In the genomic region with DNA sequence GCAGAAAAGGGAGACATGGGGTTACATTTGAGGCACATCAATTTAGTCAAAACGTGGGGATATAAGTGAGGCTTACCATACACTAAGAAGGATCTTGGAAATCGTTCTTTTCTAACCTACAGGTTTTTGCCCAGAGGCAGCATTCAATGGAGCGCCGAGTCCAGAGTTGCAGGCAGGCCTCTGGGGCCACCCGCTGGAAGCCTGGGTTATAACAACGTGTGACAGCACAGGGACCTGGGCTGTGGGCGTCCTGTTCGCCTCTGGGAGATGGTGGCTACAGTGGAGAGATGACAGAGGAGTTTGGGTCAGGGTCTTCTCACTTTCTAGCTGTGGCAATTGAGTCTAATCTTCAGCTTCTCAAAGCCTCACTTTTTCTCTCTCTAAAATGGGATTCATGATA, we compare ENCODE assay signal across 9 cellular contexts. TPM values are rescaled to one million over a fixed set of nuclear protein-coding genes. Genes with fewer than 3 reads are reported as not detected.
DNase-seq lines count a peak whose midpoint lies in the region; ATAC-seq and TF ChIP-seq lines count a peak whose summit lies in the region.
"Had no signal": no experiment of that assay in that cellular context is flagged by ENCODE, and none has a peak within 500 bp of the region (broad histone marks: within the 10 kb centered on the region; RNA-seq: fewer than 3 reads in every experiment).

No MANE protein-coding gene starts in this region.

- POLR2A ChIA-PET in IMR-90 (lab: Charles Lee; ENCODE audit: unreplicated experiment): no interaction called here
- POLR2A ChIA-PET in CD8-positive, alpha-beta T cell (lab: Charles Lee): no interaction called here

- H3K79me1 ChIP-seq in IMR-90 (ENCODE audit: low read depth in 1 of 2, low read length in 2 of 2): no peaks in the 10 kb centered on the region

- BruUV-seq in IMR-90 (replicated peaks; lab: Mats Ljungman, UMichigan): no TSS peak

- no peak overlapping the region for H3K56ac ChIP-seq in IMR-90 (ENCODE audit: extremely low read depth, insufficient read depth, low read length)

- no peak overlapping the region for H3K23ac ChIP-seq in IMR-90 (ENCODE audit: low read depth, low read length)

- no CpG with 5 or more reads among the region's 8 CpGs for WGBS in IMR-90 (ENCODE audit: extremely low coverage in 2 of 2, insufficient read length in 1 of 2), 2 experiments

- H3K4me1 ChIP-seq in IMR-90 (ENCODE audit: control insufficient read depth, insufficient read depth, low read length) (peaks cover 2% of the 10 kb centered on the region; the same call in 1 of the 2 replicates), osteoblast (ENCODE audit: insufficient read depth, low read length) (no peaks in the 10 kb centered on the region)
- peaks cover 4% of the 10 kb centered on the region for H3K4me1 ChIP-seq in CD8-positive, alpha-beta T cell (ENCODE audit: insufficient read depth, low read length)

- H2AK5ac ChIP-seq in IMR-90 (ENCODE audit: low read depth, low read length): no peak overlapping the region

- no peak overlapping the region for H3K9ac ChIP-seq in IMR-90 (ENCODE audit: low read depth, low read length)

- no peak overlapping the region for H2BK20ac ChIP-seq in IMR-90 (ENCODE audit: low read depth, low read length)

- H3K36me3 ChIP-seq in IMR-90 (ENCODE audit: control insufficient read depth, insufficient read depth, low read length) (no peaks in the 10 kb centered on the region), osteoblast (ENCODE audit: insufficient read depth, low read length) (no peaks in the 10 kb centered on the region)
- no peaks in the 10 kb centered on the region for H3K36me3 ChIP-seq in CD8-positive, alpha-beta T cell (ENCODE audit: insufficient read depth, low read length)

- H3K27ac ChIP-seq in IMR-90 (ENCODE audit: insufficient read depth, low read length) (no peak overlapping the region), osteoblast (ENCODE audit: low read depth, low read length) (no peak overlapping the region)
- H3K27ac ChIP-seq in CD8-positive, alpha-beta T cell (ENCODE audit: low read depth, low read length): no peak overlapping the region

- TF ChIP-seq RAD21 in IMR-90 (IDR thresholded peaks at IDR 0.05; ENCODE audit: low read length): peak; percentile 55

- H3K27me3 Mint-ChIP-seq in CD8-positive, alpha-beta T cell (ENCODE audit: low read depth): peaks cover 59% of the 10 kb centered on the region

- no peak for TF ChIP-seq POLR2A in IMR-90 (IDR thresholded peaks at IDR 0.05; ENCODE audit: low read depth, low read length)

- H2BK5ac ChIP-seq in IMR-90 (ENCODE audit: low read depth, low read length, poor library complexity, severe bottlenecking): no peak overlapping the region

- H3K18ac ChIP-seq in IMR-90 (ENCODE audit: low read depth, low read length): no peak overlapping the region

- no peaks in the 10 kb centered on the region for H3K79me2 ChIP-seq in osteoblast (ENCODE audit: insufficient read depth, low read length)

- H3K4me2 ChIP-seq in IMR-90 (ENCODE audit: low read depth, low read length): no peak overlapping the region
- no peak overlapping the region for H3K4me2 ChIP-seq in osteoblast (ENCODE audit: insufficient read depth, low read length)

- H3K4me3 ChIP-seq in IMR-90 (ENCODE audit: insufficient read depth, low read depth, low read length): no peak overlapping the region
- no peak overlapping the region for H3K4me3 ChIP-seq in fibroblast of mammary gland (ENCODE audit: control insufficient read depth, low read depth, low read length)
- no peak overlapping the region for H3K4me3 ChIP-seq in osteoblast (ENCODE audit: insufficient read depth, low read length)
- H3K4me3 ChIP-seq in CD8-positive, alpha-beta T cell (ENCODE audit: low read depth, low read length): no peak overlapping the region

- H3K27ac Mint-ChIP-seq in CD8-positive, alpha-beta T cell: no peak overlapping the region

- no peaks in the 10 kb centered on the region for H3K9me3 Mint-ChIP-seq in CD8-positive, alpha-beta T cell
- H3K9me3 Mint-ChIP-seq: naive B cell had no signal

- no peaks in the 10 kb centered on the region for H4K20me1 ChIP-seq in IMR-90 (ENCODE audit: insufficient read depth, low read length)
- H4K20me1 ChIP-seq in osteoblast (ENCODE audit: insufficient read depth, low read length): no peaks in the 10 kb centered on the region

- intact Hi-C loops in IMR-90 (cut with micrococcal nuclease): loop anchor here (1.0 to 10.0 kb wide), 2 partner anchors 324 to 689 kb away; no protein-coding TSS in a partner anchor
- intact Hi-C loops in CD8-positive, alpha-beta T cell (cut with DNase I, micrococcal nuclease): no loop called here

- no peak overlapping the region for H3K4ac ChIP-seq in IMR-90 (ENCODE audit: low read depth, low read length)

- H2AFZ ChIP-seq in IMR-90 (replicated peaks; ENCODE audit: low read length, poor library complexity) (no peak overlapping the region), osteoblast (ENCODE audit: low read length) (no peak overlapping the region)

- in situ Hi-C loops in IMR-90 (cut with MboI; ENCODE audit: low sequenced_read_pairs): no loop called here

- no peaks in the 10 kb centered on the region for H3K36me3 Mint-ChIP-seq in CD8-positive, alpha-beta T cell

- peaks cover under 1% of the 10 kb centered on the region for H3K4me1 Mint-ChIP-seq in CD8-positive, alpha-beta T cell (ENCODE audit: low read depth)

- peak; percentile 72 for ATAC-seq in IMR-90 (ENCODE audit: low read depth)
- ATAC-seq in GM21786 (IDR thresholded peaks at IDR 0.05; ENCODE audit: unreplicated experiment): no peak
- ATAC-seq in CD8-positive, alpha-beta T cell: no peak
- no peak for ATAC-seq in HG03025 (IDR thresholded peaks at IDR 0.05; ENCODE audit: low FRiP score, unreplicated experiment)

- no peak overlapping the region for H4K91ac ChIP-seq in IMR-90 (ENCODE audit: insufficient read depth, low read depth, low read length)

- H4K5ac ChIP-seq in IMR-90 (ENCODE audit: low read depth, low read length): no peak overlapping the region

- dilution Hi-C loops in IMR-90 (cut with HindIII; ENCODE audit: low sequenced_read_pairs, unreplicated experiment): no loop called here

- no peak overlapping the region for H4K8ac ChIP-seq in IMR-90 (ENCODE audit: low read depth in 2 of 2, low read length in 2 of 2)

- H3K27me3 ChIP-seq in IMR-90 (ENCODE audit: control insufficient read depth, insufficient read depth, low read length) (peaks cover 7% of the 10 kb centered on the region; the same call in 1 of the 2 replicates), osteoblast (ENCODE audit: insufficient read depth, low read length) (no peaks in the 10 kb centered on the region)
- H3K27me3 ChIP-seq in CD8-positive, alpha-beta T cell (ENCODE audit: insufficient read depth, low read length): no peaks in the 10 kb centered on the region

- no peaks in the 10 kb centered on the region for H3K9me1 ChIP-seq in IMR-90 (ENCODE audit: insufficient read depth, low read length)

- H2AK9ac ChIP-seq in IMR-90 (replicated peaks; ENCODE audit: low read depth, low read length, poor library complexity): no peak overlapping the region

- TF ChIP-seq CTCF in IMR-90 (conservative IDR thresholded peaks at IDR 0.05; ENCODE audit: low read depth, low read length) (peak; percentile 54), fibroblast of mammary gland (conservative IDR thresholded peaks at IDR 0.05; ENCODE audit: control insufficient read depth, insufficient read depth, low read depth, low read length) (peak; percentile 42), osteoblast (IDR thresholded peaks at IDR 0.05; ENCODE audit: extremely low read depth, low read depth, low read length) (peak; percentile 46)
- TF ChIP-seq CTCF in CD8-positive, alpha-beta T cell (IDR thresholded peaks at IDR 0.05): no peak

- H3K14ac ChIP-seq in IMR-90 (replicated peaks; ENCODE audit: low read depth, low read length): no peak overlapping the region

- H3K9me3 ChIP-seq in IMR-90 (ENCODE audit: control insufficient read depth, insufficient read depth, low read length): no peaks in the 10 kb centered on the region
- H3K9me3 ChIP-seq in osteoblast (ENCODE audit: low read depth, low read length): no peaks in the 10 kb centered on the region
- H3K9me3 ChIP-seq in CD8-positive, alpha-beta T cell (ENCODE audit: low read length): no peaks in the 10 kb centered on the region

- DNase-seq in ELF-1 (ENCODE audit: low read depth, low spot score): peak; percentile 83
- DNase-seq in IMR-90: peak; percentile 6
- peak; percentile 41 for DNase-seq in SKM-1 (lab: John Stamatoyannopoulos, UW; ENCODE audit: unreplicated experiment)
- DNase-seq in fibroblast of mammary gland (ENCODE audit: low read depth): peak; percentile 21
- no peak for DNase-seq in osteoblast (ENCODE audit: insufficient read length, low spot score, missing footprints)
- DNase-seq in CD8-positive, alpha-beta T cell: no peak
- DNase-seq: naive B cell had no signal

- H2BK120ac ChIP-seq in IMR-90 (ENCODE audit: low read depth, low read length): no peak overlapping the region

- H3K4me3 Mint-ChIP-seq in CD8-positive, alpha-beta T cell: no peak overlapping the region
- H3K4me3 Mint-ChIP-seq: naive B cell had no signal

- CTCF ChIA-PET in IMR-90 (lab: Yijun Ruan, JAX): interaction anchor here (0.8 kb wide), 2 partner anchors 13 to 60 kb away, joined by 3 read pairs; no protein-coding TSS in a partner anchor
- CTCF ChIA-PET in CD8-positive, alpha-beta T cell (lab: Charles Lee): interaction anchor here (0.6 kb wide), 1 partner anchor 1360 kb away, joined by 3 read pairs; no protein-coding TSS in a partner anchor

- H2BK15ac ChIP-seq in IMR-90 (ENCODE audit: low read depth, low read length): no peak overlapping the region

TF ChIP-seq in IMR-90, 13 proteins besides CTCF, POLR2A, EP300 and RAD21:
- TF ChIP-seq MAZ (IDR thresholded peaks at IDR 0.05; ENCODE audit: borderline replicate concordance, low read depth, low read length) (no peak), SMC3 (IDR thresholded peaks at IDR 0.05; ENCODE audit: low read depth, low read length) (peak; percentile 45)

RNA-seq across cellular contexts. Expression of a gene that starts 53.9 kb away (rescaled TPM):
- total RNA-seq in IMR-90 (2012; rRNA removed): not detected in 2 replicates
- not detected in 2 replicates for polyA plus RNA-seq in IMR-90 (2012; rRNA removed)
- not detected in 2 replicates for polyA plus RNA-seq in IMR-90 (2012; cell fraction: cytosol; rRNA removed)
- polyA plus RNA-seq in IMR-90 (2012; cell fraction: nucleus; rRNA removed; ENCODE audit: low replicate concordance): not detected in 2 replicates
- under 0.01 TPM in 1 of 2 replicates, not detected in the other for total RNA-seq in osteoblast
- not detected for total RNA-seq in CD8-positive, alpha-beta T cell

Comparison
In these comparisons a context has a peak if more than half of its experiments do, and no peak if none do; other contexts are left out.
1. DNase-seq: peak in ELF-1 (single experiment), IMR-90 (single experiment), SKM-1 (single experiment) and fibroblast of mammary gland (single experiment); none in osteoblast (single experiment) and CD8-positive, alpha-beta T cell (0 of 7).